Comparison of ENCODE assay signal across 9 cellular contexts in the genomic region with DNA sequence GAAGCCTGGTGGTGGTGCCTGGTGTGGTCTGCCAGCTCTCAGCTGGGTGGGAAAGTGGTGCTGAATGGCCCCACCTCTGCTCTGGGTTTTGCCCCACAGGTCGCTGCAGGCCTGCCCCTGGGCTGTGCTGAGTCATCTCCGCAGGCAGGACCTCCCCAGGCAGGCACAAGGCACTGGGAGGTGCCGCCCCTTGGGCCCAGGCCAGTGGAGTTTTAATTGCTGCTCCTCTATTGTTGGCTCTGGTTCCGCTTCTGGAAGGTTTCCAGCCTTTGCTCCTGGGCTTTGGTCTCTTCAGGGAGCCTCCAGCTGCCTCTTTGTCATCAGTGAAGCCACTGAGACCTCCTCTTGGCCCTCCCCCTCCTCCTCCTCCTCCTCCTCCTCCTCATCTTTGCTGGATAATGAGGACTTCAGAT.
DNase-seq lines count a peak whose midpoint lies in the region; ATAC-seq and TF ChIP-seq lines count a peak whose summit lies in the region.
"Had no signal": no experiment of that assay in that cellular context is flagged by ENCODE, and none has a peak within 500 bp of the region (broad histone marks: within the 10 kb centered on the region; RNA-seq: fewer than 3 reads in every experiment).

No MANE protein-coding gene starts in this region.

- no peaks in the 10 kb centered on the region for H3K36me3 Mint-ChIP-seq in Calu3 (ENCODE audit: insufficient read depth, unreplicated experiment)
- H3K36me3 Mint-ChIP-seq in stimulated activated memory B cell treated with anti-CD40 and anti-IgM and Interleukin-4, amounts not matched to agents 10 μg/mL and 1 μg/mL and 100 μg/mL, for 72 hours, result no peaks in the 10 kb centered on the region
- H3K36me3 Mint-ChIP-seq: activated naive CD8-positive, alpha-beta T cell had no signal

- POLR2A ChIA-PET in PC-3 (lab: Charles Lee; ENCODE audit: unreplicated experiment), result no interaction called here

- peak; percentile 73 for ATAC-seq in HG03060 (IDR thresholded peaks at IDR 0.05; ENCODE audit: low read depth, unreplicated experiment)
- ATAC-seq in PC-3, result peak; percentile 97
- peak; percentile 27 for ATAC-seq in stimulated activated memory B cell treated with anti-CD40 and anti-IgM and Interleukin-4, amounts not matched to agents 10 μg/mL and 1 μg/mL and 100 μg/mL, for 72 hours
- ATAC-seq in GM19397 (IDR thresholded peaks at IDR 0.05; ENCODE audit: unreplicated experiment), result no peak

- no peaks in the 10 kb centered on the region for H3K79me2 ChIP-seq in PC-3 (ENCODE audit: low read length)

- H3K4me3 ChIP-seq in PC-3 (ENCODE audit: low read length) (peak overlapping the region; percentile 35; the same call in 1 of the 2 replicates), fibroblast of the aortic adventitia (ENCODE audit: low read depth, low read length) (no peak overlapping the region)

- no peak overlapping the region for H3K27ac Mint-ChIP-seq in Calu3 (ENCODE audit: unreplicated experiment)
- H3K27ac Mint-ChIP-seq in stimulated activated memory B cell treated with anti-CD40 and anti-IgM and Interleukin-4, amounts not matched to agents 10 μg/mL and 1 μg/mL and 100 μg/mL, for 72 hours, result no peak overlapping the region
- H3K27ac Mint-ChIP-seq: activated naive CD8-positive, alpha-beta T cell had no signal

- H3K4me3 Mint-ChIP-seq in Calu3 (ENCODE audit: low read depth, unreplicated experiment), result no peak overlapping the region
- no peak overlapping the region for H3K4me3 Mint-ChIP-seq in stimulated activated memory B cell treated with anti-CD40 and anti-IgM and Interleukin-4, amounts not matched to agents 10 μg/mL and 1 μg/mL and 100 μg/mL, for 72 hours
- H3K4me3 Mint-ChIP-seq: activated naive CD8-positive, alpha-beta T cell had no signal

- peak overlapping the region; percentile 88 for H3K27ac ChIP-seq in PC-3 (ENCODE audit: low read length)

- peak overlapping the region; percentile 66 for H3K9ac ChIP-seq in PC-3 (ENCODE audit: low read length)

- no peaks in the 10 kb centered on the region for H3K36me3 ChIP-seq in PC-3 (ENCODE audit: low read depth, low read length)

- H3K27me3 ChIP-seq in PC-3 (ENCODE audit: low read length), result no peaks in the 10 kb centered on the region

- peak overlapping the region; percentile 74 for H3K4me2 ChIP-seq in PC-3 (ENCODE audit: low read length)

- intact Hi-C loops in Calu3 (cut with micrococcal nuclease; ENCODE audit: unreplicated experiment) (loop anchor here (5.0 to 10.0 kb wide), 3 partner anchors 41 to 171 kb away; no protein-coding TSS in a partner anchor), PC-3 (cut with micrococcal nuclease) (loop anchor here (5.0 kb wide), 4 partner anchors 69 to 136 kb away; no protein-coding TSS in a partner anchor)

- BruUV-seq in Calu3 (replicated peaks; lab: Mats Ljungman, UMichigan), result no TSS peak
- no TSS peak for BruUV-seq in PC-3 (replicated peaks; lab: Mats Ljungman, UMichigan)

- no peaks in the 10 kb centered on the region for H3F3A ChIP-seq in PC-3 (ENCODE audit: low read length, unreplicated experiment)

- H3K9me3 Mint-ChIP-seq in Calu3 (ENCODE audit: low read depth, unreplicated experiment), result peaks cover 3% of the 10 kb centered on the region
- peaks cover 7% of the 10 kb centered on the region for H3K9me3 Mint-ChIP-seq in stimulated activated memory B cell treated with anti-CD40 and anti-IgM and Interleukin-4, amounts not matched to agents 10 μg/mL and 1 μg/mL and 100 μg/mL, for 72 hours

- peaks cover 19% of the 10 kb centered on the region for H3K4me1 ChIP-seq in PC-3 (ENCODE audit: insufficient read depth, low read length)

- CTCF ChIA-PET in Calu3 (lab: Charles Lee) (interaction anchor here (1.1 kb wide), 1 partner anchor 100 kb away, joined by 15 read pairs; no protein-coding TSS in a partner anchor), PC-3 (lab: Charles Lee) (interaction anchor here (0.5 to 1.3 kb wide), 3 partner anchors 78 to 301 kb away, joined by 3 to 6 read pairs (median 4); no protein-coding TSS in a partner anchor)

- peak; percentile 92 for DNase-seq in Calu3
- peak; percentile 97 for DNase-seq in PC-3
- DNase-seq in fibroblast of the aortic adventitia (ENCODE audit: low read depth), result peak; percentile 50
- no peak for DNase-seq in NCI-H82 treated with DMSO at 0.1 percent for 48 hours (lab: John Stamatoyannopoulos, UW; ENCODE audit: unreplicated experiment)
- DNase-seq in SKM-1 (lab: John Stamatoyannopoulos, UW; ENCODE audit: unreplicated experiment), result no peak

- peaks cover 42% of the 10 kb centered on the region for H3K4me1 Mint-ChIP-seq in Calu3 (ENCODE audit: low read depth, unreplicated experiment)
- H3K4me1 Mint-ChIP-seq in stimulated activated memory B cell treated with anti-CD40 and anti-IgM and Interleukin-4, amounts not matched to agents 10 μg/mL and 1 μg/mL and 100 μg/mL, for 72 hours, result no peaks in the 10 kb centered on the region

- H2AFZ ChIP-seq in PC-3 (ENCODE audit: low read length), result no peak overlapping the region

- no peaks in the 10 kb centered on the region for H3K9me3 ChIP-seq in PC-3 (ENCODE audit: low read length)

- H3K9me2 ChIP-seq in PC-3 (replicated peaks; ENCODE audit: low read length), result no peaks in the 10 kb centered on the region

- H4K20me1 ChIP-seq in PC-3 (ENCODE audit: low read length), result no peaks in the 10 kb centered on the region

- no peak for TF ChIP-seq CTCF in Calu3 (IDR thresholded peaks at IDR 0.05; ENCODE audit: unreplicated experiment)
- TF ChIP-seq CTCF in PC-3 (conservative IDR thresholded peaks at IDR 0.05; ENCODE audit: low read depth, low read length), result no peak
- no peak for TF ChIP-seq CTCF in fibroblast of the aortic adventitia (IDR thresholded peaks at IDR 0.05; ENCODE audit: insufficient read depth, low read length)

- no peaks in the 10 kb centered on the region for H3K27me3 Mint-ChIP-seq in Calu3 (ENCODE audit: unreplicated experiment)
- peaks cover 8% of the 10 kb centered on the region for H3K27me3 Mint-ChIP-seq in stimulated activated memory B cell treated with anti-CD40 and anti-IgM and Interleukin-4, amounts not matched to agents 10 μg/mL and 1 μg/mL and 100 μg/mL, for 72 hours
- H3K27me3 Mint-ChIP-seq: activated naive CD8-positive, alpha-beta T cell had no signal

Comparison
In these comparisons a context has a peak if more than half of its experiments do, and no peak if none do; other contexts are left out.
1. DNase-seq: peak in Calu3 (single experiment), PC-3 (single experiment) and fibroblast of the aortic adventitia (single experiment); none in NCI-H82 treated with DMSO at 0.1 percent for 48 hours (single experiment) and SKM-1 (single experiment).